11 cellular contexts compared by ENCODE assay signal in genomic region chr17:31560836-31561235, GRCh38.
DNase-seq lines count a peak whose midpoint lies in the region; ATAC-seq, FAIRE-seq and TF ChIP-seq lines count a peak whose summit lies in the region.
"Had no signal": no experiment of that assay in that cellular context is flagged by ENCODE, and none has a peak within 500 bp of the region (broad histone marks: within the 10 kb centered on the region; RNA-seq: fewer than 3 reads in every experiment).

No MANE protein-coding gene starts in this region.

- no peak for TF ChIP-seq CTCF in AG09309 (IDR thresholded peaks at IDR 0.05; ENCODE audit: control insufficient read depth, insufficient read depth, low read depth, low read length, missing control alignments)
- no peak for TF ChIP-seq CTCF in endothelial cell (IDR thresholded peaks at IDR 0.05; ENCODE audit: unreplicated experiment)
- no peak for TF ChIP-seq CTCF in GM10266 (IDR thresholded peaks at IDR 0.05; ENCODE audit: control insufficient read depth, insufficient read depth, low read depth, missing control alignments)

- H3K4me3 ChIP-seq in AG09309 (ENCODE audit: control insufficient read depth, low read depth, low read length) = peak overlapping the region; percentile 96

- peak overlapping the region; percentile 82 for H3K4me3 Mint-ChIP-seq in endothelial cell (ENCODE audit: unreplicated experiment)
- H3K4me3 Mint-ChIP-seq in naive thymus-derived CD8-positive, alpha-beta T cell = peak overlapping the region; percentile 1 to 84 (median 68)

- H3K27me3 Mint-ChIP-seq in endothelial cell (ENCODE audit: unreplicated experiment) = peaks cover 17% of the 10 kb centered on the region
- peaks cover 0 to 15% (median 6%) of the 10 kb centered on the region in 5 donors for H3K27me3 Mint-ChIP-seq in naive thymus-derived CD8-positive, alpha-beta T cell

- peaks cover 25% of the 10 kb centered on the region for H3K4me1 Mint-ChIP-seq in endothelial cell (ENCODE audit: unreplicated experiment)
- H3K4me1 Mint-ChIP-seq in naive thymus-derived CD8-positive, alpha-beta T cell = peaks cover 4 to 25% (median 16%) of the 10 kb centered on the region in 4 donors

- DNase-seq in AG09309 (ENCODE audit: low read depth) = no peak
- DNase-seq in M059J (ENCODE audit: low read depth) = peak; percentile 69
- DNase-seq in endothelial cell (ENCODE audit: low spot score) = no peak
- no peak for DNase-seq in naive thymus-derived CD8-positive, alpha-beta T cell
- no peak for DNase-seq in GM19239 (ENCODE audit: insufficient read length, low spot score)
- no peak for DNase-seq in GM10266 (ENCODE audit: extremely low spot score)
- DNase-seq: activated T-cell treated with anti-CD3 and anti-CD28 coated beads, Interleukin-2, amount 50 U/mL, for 48 hours; GDM1; NCI-H748 treated with DMSO at 0.1 percent for 48 hours had no signal

- no peak for FAIRE-seq in GM19239 (lab: Jason Lieb, UNC)

- no peak overlapping the region for H3K27ac Mint-ChIP-seq in endothelial cell (ENCODE audit: unreplicated experiment)
- peak overlapping the region in 1 of 10 donors; percentile 12 for H3K27ac Mint-ChIP-seq in naive thymus-derived CD8-positive, alpha-beta T cell

- no peaks in the 10 kb centered on the region for H3K36me3 Mint-ChIP-seq in endothelial cell (ENCODE audit: low read depth, unreplicated experiment)
- H3K36me3 Mint-ChIP-seq in naive thymus-derived CD8-positive, alpha-beta T cell = no peaks in the 10 kb centered on the region

- ATAC-seq in naive thymus-derived CD8-positive, alpha-beta T cell = no peak
- ATAC-seq in HG03378 (IDR thresholded peaks at IDR 0.05; ENCODE audit: unreplicated experiment) (no peak), HG03025 (IDR thresholded peaks at IDR 0.05; ENCODE audit: low FRiP score, unreplicated experiment) (no peak)

- H3K9me3 Mint-ChIP-seq in endothelial cell (ENCODE audit: unreplicated experiment) = no peaks in the 10 kb centered on the region
- no peaks in the 10 kb centered on the region for H3K9me3 Mint-ChIP-seq in naive thymus-derived CD8-positive, alpha-beta T cell

- POLR2A ChIA-PET in naive thymus-derived CD8-positive, alpha-beta T cell (lab: Charles Lee) = no interaction called here
